28 cellular contexts compared by ENCODE assay signal in the genomic region with DNA sequence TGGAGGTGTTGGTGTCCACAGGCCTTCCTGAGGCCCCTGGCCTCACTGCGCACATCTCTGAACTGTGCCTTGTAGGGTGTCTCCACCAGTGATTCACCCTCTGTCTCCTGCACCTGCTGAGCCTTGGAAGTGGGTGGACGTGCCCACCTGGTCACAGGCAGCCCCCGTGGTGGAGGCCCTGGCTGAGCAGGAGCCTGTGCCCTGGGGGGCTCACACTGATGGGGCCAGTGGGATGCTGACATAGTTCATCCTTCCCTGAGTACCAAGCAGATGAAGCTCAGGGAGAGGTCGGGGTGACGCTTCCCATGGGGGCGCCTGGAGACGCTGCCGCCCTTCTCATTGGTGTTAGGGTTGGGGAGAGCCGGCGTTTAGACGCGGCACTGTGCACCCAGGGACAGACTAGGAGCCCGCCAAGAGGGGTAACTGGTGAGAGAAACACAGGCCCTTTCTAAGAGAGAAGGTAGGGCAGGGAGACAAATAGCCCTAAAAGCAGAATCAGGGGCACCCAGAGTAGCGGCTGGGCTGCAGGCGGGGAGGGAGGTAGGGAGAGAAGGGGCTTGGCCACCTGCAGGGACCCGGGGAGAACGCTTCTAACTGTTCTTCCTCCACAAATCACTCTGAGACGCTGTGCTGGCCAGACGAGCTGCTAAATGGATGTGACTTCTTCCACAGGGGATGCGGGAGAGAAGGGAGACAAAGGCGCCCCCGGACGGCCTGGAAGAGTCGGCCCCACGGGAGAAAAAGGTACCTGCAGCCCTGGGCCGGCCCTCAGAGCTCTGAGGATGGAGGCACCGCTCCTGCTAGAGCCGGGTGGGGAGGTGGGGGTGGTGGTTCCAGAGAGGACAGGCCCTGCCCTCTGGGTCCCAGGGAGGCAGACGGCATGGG. TPM values are rescaled to one million over a fixed set of nuclear protein-coding genes. Genes with fewer than 3 reads are reported as not detected.
DNase-seq lines count a peak whose midpoint lies in the region; ATAC-seq lines count a peak whose summit lies in the region.
"Had no signal": no experiment of that assay in that cellular context is flagged by ENCODE, and none has a peak within 500 bp of the region (broad histone marks: within the 10 kb centered on the region; RNA-seq: fewer than 3 reads in every experiment).

No MANE protein-coding gene starts in this region.

- H2BK12ac ChIP-seq in mesenchymal stem cell (ENCODE audit: low read length in 2 of 2), result no peak overlapping the region

- no peak overlapping the region for H3K4me3 ChIP-seq in mesenchymal stem cell (ENCODE audit: insufficient read depth in 1 of 2, low read depth in 1 of 2, low read length in 2 of 2)
- H3K4me3 ChIP-seq: GM23248 had no signal

- H3K4me3 Mint-ChIP-seq in activated CD8-positive, alpha-beta memory T cell treated with anti-CD3 and anti-CD28 coated beads, Interleukin-2, amount 10 ng/mL, durations not matched to agents 7 days and 5 days, result no peak overlapping the region
- H3K4me3 Mint-ChIP-seq in activated T-helper 2 cell treated with anti-CD3 and anti-CD28 coated beads, Interferon-gamma antibody, Interleukin-2, Interleukin-4, amounts not matched to agents 10 μg/mL and 5 μg/mL and 100 μg/mL, durations not matched to agents 14 hours and 24 hours and 36 hours (ENCODE audit: low read depth), result no peak overlapping the region
- no peak overlapping the region for H3K4me3 Mint-ChIP-seq in stimulated activated memory B cell treated with anti-CD40 and anti-IgM and Interleukin-4, amounts not matched to agents 10 μg/mL and 1 μg/mL and 100 μg/mL, for 72 hours
- H3K4me3 Mint-ChIP-seq: activated naive CD4-positive, alpha-beta T cell treated with anti-CD3 and anti-CD28 coated beads, Interleukin-2, amount 10 ng/mL, durations not matched to agents 7 days and 5 days; CD4-positive, alpha-beta memory T cell; naive B cell had no signal

- no peaks in the 10 kb centered on the region for H3K36me3 Mint-ChIP-seq in activated CD8-positive, alpha-beta memory T cell treated with anti-CD3 and anti-CD28 coated beads, Interleukin-2, amount 10 ng/mL, durations not matched to agents 7 days and 5 days
- peaks cover 4% of the 10 kb centered on the region for H3K36me3 Mint-ChIP-seq in activated T-helper 2 cell treated with anti-CD3 and anti-CD28 coated beads, Interferon-gamma antibody, Interleukin-2, Interleukin-4, amounts not matched to agents 10 μg/mL and 5 μg/mL and 100 μg/mL, durations not matched to agents 14 hours and 24 hours and 36 hours (ENCODE audit: low read depth)
- peaks cover 5% of the 10 kb centered on the region for H3K36me3 Mint-ChIP-seq in stimulated activated memory B cell treated with anti-CD40 and anti-IgM and Interleukin-4, amounts not matched to agents 10 μg/mL and 1 μg/mL and 100 μg/mL, for 72 hours
- H3K36me3 Mint-ChIP-seq: activated naive CD4-positive, alpha-beta T cell treated with anti-CD3 and anti-CD28 coated beads, Interleukin-2, amount 10 ng/mL, durations not matched to agents 7 days and 5 days had no signal

- no peak overlapping the region for H2AFZ ChIP-seq in mesenchymal stem cell (ENCODE audit: low read depth, low read length)
- H2AFZ ChIP-seq: GM23248 had no signal

- H3K9me3 ChIP-seq in mesenchymal stem cell (ENCODE audit: control insufficient read depth, low read length), result no peaks in the 10 kb centered on the region

- ATAC-seq in activated CD8-positive, alpha-beta memory T cell treated with anti-CD3 and anti-CD28 coated beads, Interleukin-2, amount 10 ng/mL, durations not matched to agents 7 days and 5 days, result no peak
- peak; percentile 20 for ATAC-seq in stimulated activated memory B cell treated with anti-CD40 and anti-IgM and Interleukin-4, amounts not matched to agents 10 μg/mL and 1 μg/mL and 100 μg/mL, for 72 hours
- ATAC-seq in HG02973 (IDR thresholded peaks at IDR 0.05; ENCODE audit: unreplicated experiment) (no peak), GM21825 (IDR thresholded peaks at IDR 0.05; ENCODE audit: unreplicated experiment) (no peak)
- ATAC-seq: SK-N-SH treated with all-trans-retinoic acid at 6 μM for 48 hours had no signal

- H3K4me2 ChIP-seq in mesenchymal stem cell (ENCODE audit: low read length, poor library complexity, severe bottlenecking), result no peak overlapping the region

- peak overlapping the region; percentile 80 for H2BK15ac ChIP-seq in mesenchymal stem cell (ENCODE audit: low read depth, poor library complexity, severe bottlenecking)

- peak overlapping the region; percentile 6 for H4K91ac ChIP-seq in mesenchymal stem cell (ENCODE audit: low read length)

- H3K27me3 ChIP-seq in mesenchymal stem cell (ENCODE audit: control insufficient read depth in 1 of 2, insufficient read depth in 1 of 2, low read length in 2 of 2), result peaks cover 0 to 15% of the 10 kb centered on the region in 2 experiments

- no peak overlapping the region for H2BK5ac ChIP-seq in mesenchymal stem cell (ENCODE audit: low read depth, low read length, poor library complexity, severe bottlenecking)

- no peak overlapping the region for H2BK120ac ChIP-seq in mesenchymal stem cell (ENCODE audit: low read depth, low read length)

- H3K9me3 Mint-ChIP-seq in activated CD8-positive, alpha-beta memory T cell treated with anti-CD3 and anti-CD28 coated beads, Interleukin-2, amount 10 ng/mL, durations not matched to agents 7 days and 5 days (ENCODE audit: low read depth), result peaks cover 2% of the 10 kb centered on the region
- H3K9me3 Mint-ChIP-seq in activated T-helper 2 cell treated with anti-CD3 and anti-CD28 coated beads, Interferon-gamma antibody, Interleukin-2, Interleukin-4, amounts not matched to agents 10 μg/mL and 5 μg/mL and 100 μg/mL, durations not matched to agents 14 hours and 24 hours and 36 hours, result peaks cover 7% of the 10 kb centered on the region
- peaks cover 7% of the 10 kb centered on the region for H3K9me3 Mint-ChIP-seq in stimulated activated memory B cell treated with anti-CD40 and anti-IgM and Interleukin-4, amounts not matched to agents 10 μg/mL and 1 μg/mL and 100 μg/mL, for 72 hours

- 91% methylated on average over 27 of the region's 29 CpGs for WGBS in mesenchymal stem cell

- no peak overlapping the region for H4K8ac ChIP-seq in mesenchymal stem cell (ENCODE audit: low read length)

- H3K27me3 Mint-ChIP-seq in activated CD8-positive, alpha-beta memory T cell treated with anti-CD3 and anti-CD28 coated beads, Interleukin-2, amount 10 ng/mL, durations not matched to agents 7 days and 5 days, result no peaks in the 10 kb centered on the region
- no peaks in the 10 kb centered on the region for H3K27me3 Mint-ChIP-seq in activated T-helper 2 cell treated with anti-CD3 and anti-CD28 coated beads, Interferon-gamma antibody, Interleukin-2, Interleukin-4, amounts not matched to agents 10 μg/mL and 5 μg/mL and 100 μg/mL, durations not matched to agents 14 hours and 24 hours and 36 hours (ENCODE audit: low read depth)
- H3K27me3 Mint-ChIP-seq in stimulated activated memory B cell treated with anti-CD40 and anti-IgM and Interleukin-4, amounts not matched to agents 10 μg/mL and 1 μg/mL and 100 μg/mL, for 72 hours, result peaks cover 13% of the 10 kb centered on the region

- DNase-seq in activated CD8-positive, alpha-beta memory T cell treated with anti-CD3 and anti-CD28 coated beads, Interleukin-2, amount 10 ng/mL, durations not matched to agents 7 days and 5 days, result peak; percentile 29
- no peak for DNase-seq in activated CD8-positive, alpha-beta memory T cell treated with anti-CD3 and anti-CD28 coated beads, Interleukin-2, amount 50 U/mL, for 48 hours
- DNase-seq in activated T-helper 2 cell treated with anti-CD3 and anti-CD28 coated beads, Interferon-gamma antibody, Interleukin-2, Interleukin-4, amounts not matched to agents 10 μg/mL and 5 μg/mL and 100 μg/mL, durations not matched to agents 14 hours and 24 hours and 36 hours (ENCODE audit: low spot score), result peak; percentile 4
- DNase-seq in mesenchymal stem cell (no peak), NCI-H128 (lab: John Stamatoyannopoulos, UW; ENCODE audit: unreplicated experiment) (no peak)
- DNase-seq: activated CD4-positive, alpha-beta T cell treated with anti-CD3 and anti-CD28 coated beads for 48 hours; activated naive CD4-positive, alpha-beta T cell treated with anti-CD3 and anti-CD28 coated beads, Interleukin-2, amount 10 ng/mL, durations not matched to agents 7 days and 5 days; AML-193; anterior cingulate cortex; CD4-positive, alpha-beta memory T cell; dermis blood vessel endothelial cell; GM23248; hypothalamus; KBM-7; MM.1S; naive B cell; NCI-H1436; NCI-H2107; NCI-H446; occipital lobe; OCI-M1; T-helper 2 cell had no signal

- H3K14ac ChIP-seq in mesenchymal stem cell (ENCODE audit: low read length in 2 of 2), result no peak overlapping the region

- H3K4me1 ChIP-seq in mesenchymal stem cell (ENCODE audit: control insufficient read depth, insufficient read depth, low read depth, low read length), result no peaks in the 10 kb centered on the region

- H3K9ac ChIP-seq in mesenchymal stem cell (ENCODE audit: low read length), result no peak overlapping the region
- H3K9ac ChIP-seq: GM23248 had no signal

- no peak overlapping the region for H3K27ac ChIP-seq in mesenchymal stem cell (ENCODE audit: low read length, poor library complexity, severe bottlenecking)
- H3K27ac ChIP-seq: GM23248 had no signal

- H3K27ac Mint-ChIP-seq in activated CD8-positive, alpha-beta memory T cell treated with anti-CD3 and anti-CD28 coated beads, Interleukin-2, amount 10 ng/mL, durations not matched to agents 7 days and 5 days, result no peak overlapping the region
- no peak overlapping the region for H3K27ac Mint-ChIP-seq in activated T-helper 2 cell treated with anti-CD3 and anti-CD28 coated beads, Interferon-gamma antibody, Interleukin-2, Interleukin-4, amounts not matched to agents 10 μg/mL and 5 μg/mL and 100 μg/mL, durations not matched to agents 14 hours and 24 hours and 36 hours
- H3K27ac Mint-ChIP-seq in stimulated activated memory B cell treated with anti-CD40 and anti-IgM and Interleukin-4, amounts not matched to agents 10 μg/mL and 1 μg/mL and 100 μg/mL, for 72 hours, result no peak overlapping the region
- H3K27ac Mint-ChIP-seq: activated naive CD4-positive, alpha-beta T cell treated with anti-CD3 and anti-CD28 coated beads, Interleukin-2, amount 10 ng/mL, durations not matched to agents 7 days and 5 days; CD4-positive, alpha-beta memory T cell; naive B cell had no signal

- H3K18ac ChIP-seq in mesenchymal stem cell (ENCODE audit: low read depth in 1 of 2, low read length in 2 of 2), result peak overlapping the region in 1 of 2 experiments; percentile 12

- no peak overlapping the region for H2AK5ac ChIP-seq in mesenchymal stem cell (ENCODE audit: low read length, severe bottlenecking)

- intact Hi-C loops in activated T-helper 2 cell treated with anti-CD3 and anti-CD28 coated beads, Interferon-gamma antibody, Interleukin-2, Interleukin-4, amounts not matched to agents 10 μg/mL and 5 μg/mL and 100 μg/mL, durations not matched to agents 14 hours and 24 hours and 36 hours (cut with micrococcal nuclease), result no loop called here

- no peaks in the 10 kb centered on the region for H3K36me3 ChIP-seq in mesenchymal stem cell (ENCODE audit: control insufficient read depth in 1 of 2, insufficient read depth in 2 of 2, low read depth in 1 of 2, low read length in 2 of 2)

- CTCF ChIA-PET in activated CD8-positive, alpha-beta memory T cell treated with anti-CD3 and anti-CD28 coated beads, Interleukin-2, amount 10 ng/mL, durations not matched to agents 7 days and 5 days (lab: Charles Lee), result no interaction called here

- H3K79me1 ChIP-seq in mesenchymal stem cell (replicated peaks; ENCODE audit: low read length, poor library complexity, severe bottlenecking), result no peaks in the 10 kb centered on the region

- H3K23ac ChIP-seq in mesenchymal stem cell (ENCODE audit: low read length in 2 of 2), result no peak overlapping the region

- peaks cover 11% of the 10 kb centered on the region for H3K4me1 Mint-ChIP-seq in activated CD8-positive, alpha-beta memory T cell treated with anti-CD3 and anti-CD28 coated beads, Interleukin-2, amount 10 ng/mL, durations not matched to agents 7 days and 5 days
- no peaks in the 10 kb centered on the region for H3K4me1 Mint-ChIP-seq in activated T-helper 2 cell treated with anti-CD3 and anti-CD28 coated beads, Interferon-gamma antibody, Interleukin-2, Interleukin-4, amounts not matched to agents 10 μg/mL and 5 μg/mL and 100 μg/mL, durations not matched to agents 14 hours and 24 hours and 36 hours (ENCODE audit: low read depth)
- H3K4me1 Mint-ChIP-seq in stimulated activated memory B cell treated with anti-CD40 and anti-IgM and Interleukin-4, amounts not matched to agents 10 μg/mL and 1 μg/mL and 100 μg/mL, for 72 hours, result peaks cover 6% of the 10 kb centered on the region
- H3K4me1 Mint-ChIP-seq: naive B cell had no signal

- H3K4ac ChIP-seq in mesenchymal stem cell (ENCODE audit: low read depth in 1 of 2, low read length in 2 of 2), result no peak overlapping the region

RNA-seq across cellular contexts. Expression of gene COLEC11, which starts 18.0 kb away (rescaled TPM):
- total RNA-seq in activated CD8-positive, alpha-beta memory T cell treated with anti-CD3 and anti-CD28 coated beads, Interleukin-2, amount 10 ng/mL, durations not matched to agents 7 days and 5 days, result under 1 TPM; 0.23 to 0.32 TPM
- total RNA-seq in activated T-helper 2 cell treated with anti-CD3 and anti-CD28 coated beads, Interferon-gamma antibody, Interleukin-2, Interleukin-4, amounts not matched to agents 10 μg/mL and 5 μg/mL and 100 μg/mL, durations not matched to agents 14 hours and 24 hours and 36 hours, result 0.11 TPM in 1 of 2 replicates, not detected in the other
- polyA plus RNA-seq in mesenchymal stem cell (2013, experiment 1 of 2), result 54.5 TPM
- 53.6 TPM for polyA plus RNA-seq in mesenchymal stem cell (2013, experiment 2 of 2)
- total RNA-seq: CD4-positive, alpha-beta memory T cell; GM23248; HT-29 had no signal
- polyA plus RNA-seq: GM23248 had no signal

RNA-seq across cellular contexts. Expression of gene RPS7, which starts 37.8 kb away (rescaled TPM):
- total RNA-seq in activated CD8-positive, alpha-beta memory T cell treated with anti-CD3 and anti-CD28 coated beads, Interleukin-2, amount 10 ng/mL, durations not matched to agents 7 days and 5 days, result 1,000 to 10,000 TPM; 1,010 to 1,163 TPM
- total RNA-seq in activated T-helper 2 cell treated with anti-CD3 and anti-CD28 coated beads, Interferon-gamma antibody, Interleukin-2, Interleukin-4, amounts not matched to agents 10 μg/mL and 5 μg/mL and 100 μg/mL, durations not matched to agents 14 hours and 24 hours and 36 hours, result 1,612 and 1,642 TPM in 2 replicates
- polyA plus RNA-seq in mesenchymal stem cell (2013, experiment 1 of 2), result 4,758 TPM
- polyA plus RNA-seq in mesenchymal stem cell (2013, experiment 2 of 2), result 4,603 TPM

RNA-seq across cellular contexts. Expression of gene ALLC, which starts 45.1 kb away (rescaled TPM):
- total RNA-seq in activated CD8-positive, alpha-beta memory T cell treated with anti-CD3 and anti-CD28 coated beads, Interleukin-2, amount 10 ng/mL, durations not matched to agents 7 days and 5 days, result not detected
- not detected in 2 replicates for total RNA-seq in activated T-helper 2 cell treated with anti-CD3 and anti-CD28 coated beads, Interferon-gamma antibody, Interleukin-2, Interleukin-4, amounts not matched to agents 10 μg/mL and 5 μg/mL and 100 μg/mL, durations not matched to agents 14 hours and 24 hours and 36 hours
- 0.11 TPM for polyA plus RNA-seq in mesenchymal stem cell (2013, experiment 1 of 2)
- polyA plus RNA-seq in mesenchymal stem cell (2013, experiment 2 of 2), result 0.10 TPM
- total RNA-seq: CD4-positive, alpha-beta memory T cell; dermis blood vessel endothelial cell; GM23248; HT-29; lung microvascular endothelial cell; occipital lobe had no signal
- polyA plus RNA-seq: CD4-positive, alpha-beta memory T cell; GM23248 had no signal

RNA-seq across cellular contexts. Expression of gene RNASEH1, which starts 54.7 kb away (rescaled TPM):
- 10 to 100 TPM; 26.3 to 32.9 TPM for total RNA-seq in activated CD8-positive, alpha-beta memory T cell treated with anti-CD3 and anti-CD28 coated beads, Interleukin-2, amount 10 ng/mL, durations not matched to agents 7 days and 5 days
- 29.0 and 30.3 TPM in 2 replicates for total RNA-seq in activated T-helper 2 cell treated with anti-CD3 and anti-CD28 coated beads, Interferon-gamma antibody, Interleukin-2, Interleukin-4, amounts not matched to agents 10 μg/mL and 5 μg/mL and 100 μg/mL, durations not matched to agents 14 hours and 24 hours and 36 hours
- 28.0 TPM for polyA plus RNA-seq in mesenchymal stem cell (2013, experiment 1 of 2)
- polyA plus RNA-seq in mesenchymal stem cell (2013, experiment 2 of 2), result 28.9 TPM

Comparison
In these comparisons a context has a peak if more than half of its experiments do, and no peak if none do; other contexts are left out.
1. DNase-seq: peak in activated CD8-positive, alpha-beta memory T cell treated with anti-CD3 and anti-CD28 coated beads, Interleukin-2, amount 10 ng/mL, durations not matched to agents 7 days and 5 days (single experiment) and activated T-helper 2 cell treated with anti-CD3 and anti-CD28 coated beads, Interferon-gamma antibody, Interleukin-2, Interleukin-4, amounts not matched to agents 10 μg/mL and 5 μg/mL and 100 μg/mL, durations not matched to agents 14 hours and 24 hours and 36 hours (single experiment); none in activated CD8-positive, alpha-beta memory T cell treated with anti-CD3 and anti-CD28 coated beads, Interleukin-2, amount 50 U/mL, for 48 hours (single experiment), mesenchymal stem cell (single experiment) and NCI-H128 (single experiment).